ENCODE assay signal across 25 cellular contexts in genomic region chr15:61697796-61698195, GRCh38.
"Had no signal": no experiment of that assay in that cellular context is flagged by ENCODE, and none has a peak within 500 bp of the region (broad histone marks: within the 10 kb centered on the region; RNA-seq: fewer than 3 reads in every experiment).

No MANE protein-coding gene starts in this region.

- H3K27me3 ChIP-seq: brain microvascular endothelial cell had no signal

- H3K4me1 ChIP-seq: foreskin keratinocyte had no signal

- DNase-seq: activated CD4-positive, alpha-beta memory T cell treated with anti-CD3 and anti-CD28 coated beads, Interleukin-2, amount 10 ng/mL, durations not matched to agents 7 days and 5 days; activated CD4-positive, alpha-beta T cell treated with anti-CD3 and anti-CD28 coated beads for 36 hours; activated CD4-positive, alpha-beta T cell treated with anti-CD3 and anti-CD28 coated beads, Interleukin-2, amount 10 ng/mL, durations not matched to agents 7 days and 5 days; activated CD4-positive, alpha-beta T cell treated with anti-CD3 and anti-CD28 coated beads, Interleukin-2, amount 50 U/mL, for 4 hours; activated CD4-positive, CD25-positive, alpha-beta regulatory T cell; activated CD4-positive, CD25-positive, alpha-beta regulatory T cell treated with anti-CD3 and anti-CD28 coated beads, Interleukin-2, amount 50 U/mL, for 72 hours; activated CD8-positive, alpha-beta memory T cell treated with anti-CD3 and anti-CD28 coated beads, Interleukin-2, amount 50 U/mL, for 48 hours; activated gamma-delta T cell; activated naive CD4-positive, alpha-beta T cell treated with anti-CD3 and anti-CD28 coated beads, Interleukin-2, amount 50 U/mL, for 16 hours; activated naive CD4-positive, alpha-beta T cell treated with Interleukin-2 at 50 U/mL for 16 hours; activated T-cell treated with anti-CD3 and anti-CD28 coated beads for 4 hours; activated T-cell treated with anti-CD3 and anti-CD28 coated beads, Interleukin-2, amount 50 U/mL, for 24 hours; activated T-cell treated with anti-CD3 and anti-CD28 coated beads, Interleukin-2, amount 50 U/mL, for 72 hours; amniotic stem cell; anterior cingulate cortex; brain microvascular endothelial cell; dorsolateral prefrontal cortex; effector memory CD4-positive, alpha-beta T cell; endodermal cell; foreskin keratinocyte; head of caudate nucleus; hippocampal formation; T-helper 2 cell had no signal

- H3K27ac ChIP-seq: brain microvascular endothelial cell, coronary artery, dorsolateral prefrontal cortex, foreskin keratinocyte had no signal

- H3K4me3 ChIP-seq: coronary artery, dorsolateral prefrontal cortex had no signal

- H3K36me3 ChIP-seq: brain microvascular endothelial cell had no signal

- ATAC-seq: activated CD4-positive, alpha-beta T cell treated with anti-CD3 and anti-CD28 coated beads for 36 hours; activated T-cell treated with anti-CD3 and anti-CD28 coated beads, Interleukin-2, amount 50 U/mL, for 72 hours; esophagus mucosa; foreskin keratinocyte had no signal
